11 cellular contexts compared by ENCODE assay signal in genomic region chr12:124941170-124941527, GRCh38. TPM values are rescaled to one million over a fixed set of nuclear protein-coding genes. Genes with fewer than 3 reads are reported as not detected.
A peak's percentile ranks its signal among the peaks of the same experiment; 100 is the strongest.
DNase-seq lines count a peak whose midpoint lies in the region; ATAC-seq and TF ChIP-seq lines count a peak whose summit lies in the region.
"Had no signal": no experiment of that assay in that cellular context is flagged by ENCODE, and none has a peak within 500 bp of the region (broad histone marks: within the 10 kb centered on the region; RNA-seq: fewer than 3 reads in every experiment).

No MANE protein-coding gene starts in this region.

- H3K9me3 Mint-ChIP-seq in CD4-positive, alpha-beta T cell, result no peaks in the 10 kb centered on the region
- H3K9me3 Mint-ChIP-seq: nephron had no signal

- no peak for ATAC-seq in CD4-positive, alpha-beta T cell (ENCODE audit: poor library complexity)
- ATAC-seq in GM21786 (IDR thresholded peaks at IDR 0.05; ENCODE audit: unreplicated experiment), result no peak
- no peak for ATAC-seq in stimulated activated naive CD8-positive, alpha-beta T cell treated with anti-CD3 and anti-CD28 coated beads, Interleukin-15, Interleukin-2, amounts not matched to agents 100 U/mL and 50 U/mL, for 24 hours

- H3K27ac Mint-ChIP-seq in CD4-positive, alpha-beta T cell, result no peak overlapping the region
- H3K27ac Mint-ChIP-seq: nephron had no signal

- H3K4me2 ChIP-seq in OCI-LY3 (ENCODE audit: low read length), result peak overlapping the region; percentile 94
- peak overlapping the region; percentile 91 for H3K4me2 ChIP-seq in fibroblast of lung (ENCODE audit: extremely low read depth, insufficient read depth, low read length)

- peak overlapping the region; percentile 50 for H3K9ac ChIP-seq in OCI-LY3 (ENCODE audit: low read length)
- peak overlapping the region; percentile 28 for H3K9ac ChIP-seq in fibroblast of lung (ENCODE audit: insufficient read depth, low read length)
- no peak overlapping the region for H3K9ac ChIP-seq in rectal smooth muscle tissue (ENCODE audit: low read length)

- POLR2A ChIA-PET in CD4-positive, alpha-beta T cell (lab: Charles Lee), result interaction anchor here (1.1 to 9.8 kb wide), 6 partner anchors 14 to 53 kb away, joined by 4 to 538 read pairs (median 64); partner anchors contain the start of genes BRI3BP and UBC

- H3K27me3 ChIP-seq in CD4-positive, alpha-beta T cell (ENCODE audit: control insufficient read depth, insufficient read depth, low read length), result no peaks in the 10 kb centered on the region
- H3K27me3 ChIP-seq in OCI-LY3 (ENCODE audit: low read depth, low read length) (no peaks in the 10 kb centered on the region), fibroblast of lung (ENCODE audit: control insufficient read depth, insufficient read depth, low read length) (no peaks in the 10 kb centered on the region), rectal smooth muscle tissue (ENCODE audit: control insufficient read depth, insufficient read depth, low read length) (no peaks in the 10 kb centered on the region)

- H3K27me3 Mint-ChIP-seq in CD4-positive, alpha-beta T cell, result no peaks in the 10 kb centered on the region

- H3K36me3 Mint-ChIP-seq in CD4-positive, alpha-beta T cell (ENCODE audit: low read depth), result peaks cover 18% of the 10 kb centered on the region

- H3K79me2 ChIP-seq in OCI-LY3 (ENCODE audit: low read length) (no peaks in the 10 kb centered on the region), fibroblast of lung (ENCODE audit: control insufficient read depth, insufficient read depth, low read length) (no peaks in the 10 kb centered on the region)

- no peak for DNase-seq in CD4-positive, alpha-beta T cell
- no peak for DNase-seq in fibroblast of lung (ENCODE audit: low read depth in 2 of 2)
- no peak for DNase-seq in stimulated activated naive CD8-positive, alpha-beta T cell treated with anti-CD3 and anti-CD28 coated beads, Interleukin-15, Interleukin-2, amounts not matched to agents 100 U/mL and 50 U/mL, for 24 hours
- DNase-seq in NCI-H1694 treated with DMSO at 0.1 percent for 48 hours (lab: John Stamatoyannopoulos, UW), result no peak
- no peak for DNase-seq in hippocampal formation (lab: John Stamatoyannopoulos, UW)
- DNase-seq: DMS53, NCI-H510A had no signal

- no peak for TF ChIP-seq CTCF in CD4-positive, alpha-beta T cell (IDR thresholded peaks at IDR 0.05)
- TF ChIP-seq CTCF in OCI-LY3 (IDR thresholded peaks at IDR 0.05; ENCODE audit: low read depth, low read length) (no peak), fibroblast of lung (conservative IDR thresholded peaks at IDR 0.05 in 1 of 2, IDR thresholded peaks at IDR 0.05 in 1 of 2; ENCODE audit: low read depth in 1 of 2, low read length in 2 of 2) (no peak)

- intact Hi-C loops in CD4-positive, alpha-beta T cell (cut with DNase I, micrococcal nuclease), result loop anchor here in 1 of 2 experiments (5.0 kb wide), 2 partner anchors 46 to 79 kb away; partner anchors contain the start of genes DHX37 and SCARB1

- peaks cover 2% of the 10 kb centered on the region for H3K36me3 ChIP-seq in OCI-LY3 (replicated peaks; ENCODE audit: low read depth, low read length)
- H3K36me3 ChIP-seq in fibroblast of lung (ENCODE audit: control insufficient read depth, insufficient read depth, low read length), result peaks cover 2% of the 10 kb centered on the region
- H3K36me3 ChIP-seq in rectal smooth muscle tissue (ENCODE audit: control insufficient read depth, insufficient read depth, low read length), result no peaks in the 10 kb centered on the region

- CTCF ChIA-PET in CD4-positive, alpha-beta T cell (lab: Charles Lee), result interaction anchor here (1.2 to 8.3 kb wide), 12 partner anchors 9 to 52 kb away, joined by 3 to 213 read pairs (median 7); partner anchors contain the start of genes BRI3BP and UBC

- H3K4me1 Mint-ChIP-seq in CD4-positive, alpha-beta T cell (ENCODE audit: low read depth), result peaks cover 5% of the 10 kb centered on the region

- H3K4me3 ChIP-seq in OCI-LY3 (ENCODE audit: low read length) (peak overlapping the region; percentile 77), fibroblast of lung (replicated peaks in 1 of 4; ENCODE audit: control extremely low read depth in 1 of 4, insufficient read depth in 1 of 4, low read depth in 3 of 4, low read length in 4 of 4) (peak overlapping the region; percentile 32 to 51 (median 39)), rectal smooth muscle tissue (ENCODE audit: low read length) (peak overlapping the region; percentile 82)

- no peaks in the 10 kb centered on the region for H3K9me3 ChIP-seq in CD4-positive, alpha-beta T cell (ENCODE audit: control insufficient read depth, low read length)
- H3K9me3 ChIP-seq in OCI-LY3 (ENCODE audit: insufficient read depth, low read length), result no peaks in the 10 kb centered on the region
- H3K9me3 ChIP-seq in fibroblast of lung (ENCODE audit: control insufficient read depth, insufficient read depth, low read depth, low read length), result no peaks in the 10 kb centered on the region

- peaks cover 19% of the 10 kb centered on the region for H3K4me1 ChIP-seq in OCI-LY3 (ENCODE audit: low read length)
- H3K4me1 ChIP-seq in fibroblast of lung (ENCODE audit: control insufficient read depth, extremely low read depth, insufficient read depth, low read length), result peaks cover 9% of the 10 kb centered on the region
- H3K4me1 ChIP-seq in rectal smooth muscle tissue (ENCODE audit: control insufficient read depth, insufficient read depth, low read length), result peaks cover 7% of the 10 kb centered on the region

- H2AFZ ChIP-seq in OCI-LY3 (ENCODE audit: low read depth, low read length) (peak overlapping the region; percentile 81; the same call in 1 of the 2 replicates), fibroblast of lung (ENCODE audit: low read length) (peak overlapping the region; percentile 97)

- peak overlapping the region; percentile 9 for H3K27ac ChIP-seq in CD4-positive, alpha-beta T cell (ENCODE audit: low read depth, low read length)
- H3K27ac ChIP-seq in OCI-LY3 (ENCODE audit: low read length) (peak overlapping the region; percentile 84), fibroblast of lung (ENCODE audit: insufficient read depth, low read length) (peak overlapping the region; percentile 78), rectal smooth muscle tissue (ENCODE audit: low read depth, low read length) (peak overlapping the region; percentile 93)

- H4K20me1 ChIP-seq in OCI-LY3 (ENCODE audit: insufficient read depth, low read length) (no peaks in the 10 kb centered on the region), fibroblast of lung (ENCODE audit: control insufficient read depth, extremely low read depth, insufficient read depth, low read length) (no peaks in the 10 kb centered on the region)

- H3K4me3 Mint-ChIP-seq in CD4-positive, alpha-beta T cell, result no peak overlapping the region

RNA-seq across cellular contexts. Expression of gene UBC, which starts 26.7 kb away (rescaled TPM):
- total RNA-seq in CD4-positive, alpha-beta T cell, result 1,000 to 10,000 TPM; 1,389 to 1,410 TPM
- total RNA-seq in fibroblast of lung, result 1,743 and 2,362 TPM in 2 replicates
- 2,019 and 3,087 TPM in 2 replicates for polyA plus RNA-seq in fibroblast of lung
- polyA plus RNA-seq in fibroblast of lung (2012), result 1,272 and 1,540 TPM in 2 replicates
- polyA minus RNA-seq in fibroblast of lung (ENCODE audit: low replicate concordance), result 2,337 and 2,675 TPM in 2 replicates

RNA-seq across cellular contexts. Expression of gene DHX37, which starts 47.8 kb away (rescaled TPM):
- total RNA-seq in CD4-positive, alpha-beta T cell, result 10 to 100 TPM; 30.8 to 31.0 TPM
- total RNA-seq in fibroblast of lung, result 10.4 and 11.6 TPM in 2 replicates
- polyA plus RNA-seq in fibroblast of lung, result 5.4 and 8.4 TPM in 2 replicates
- 9.5 and 14.3 TPM in 2 replicates for polyA plus RNA-seq in fibroblast of lung (2012)
- polyA minus RNA-seq in fibroblast of lung (ENCODE audit: low replicate concordance), result 13.6 and 46.1 TPM in 2 replicates

RNA-seq across cellular contexts. Expression of gene BRI3BP, which starts 52.3 kb away (rescaled TPM):
- total RNA-seq in CD4-positive, alpha-beta T cell, result 1 to 10 TPM; 1.6 TPM
- 2.5 and 2.6 TPM in 2 replicates for total RNA-seq in fibroblast of lung
- 2.3 and 4.9 TPM in 2 replicates for polyA plus RNA-seq in fibroblast of lung
- polyA plus RNA-seq in fibroblast of lung (2012), result 1.9 and 4.1 TPM in 2 replicates
- polyA minus RNA-seq in fibroblast of lung (ENCODE audit: low replicate concordance), result 1.3 and 5.2 TPM in 2 replicates

Comparison
In these comparisons a context has a peak if more than half of its experiments do, and no peak if none do; other contexts are left out.
1. H3K27ac ChIP-seq: peak in every context shown above with its lines; median percentile 93 in rectal smooth muscle tissue; 84 in OCI-LY3; 78 in fibroblast of lung; 9 in CD4-positive, alpha-beta T cell.